In genomic region chr7:151028131-151028947, GRCh38 we compare ENCODE assay signal across 8 cellular contexts. TPM values are rescaled to one million over a fixed set of nuclear protein-coding genes. Genes with fewer than 3 reads are reported as not detected.
DNase-seq lines count a peak whose midpoint lies in the region; ATAC-seq and TF ChIP-seq lines count a peak whose summit lies in the region.

TSS of gene ABCB8 (plus strand) at chr7:151028450. CDS start at chr7:151028516, 66 bp downstream.

- H3K4me3 ChIP-seq in DOHH2 (ENCODE audit: low read length) = peak within 1 kb of the TSS; percentile 97
- peak within 1 kb of the TSS; percentile 62 to 94 (median 76) for H3K4me3 ChIP-seq in Peyer's patch
- peak within 1 kb of the TSS; percentile 81 to 85 for H3K4me3 ChIP-seq in esophagus (ENCODE audit: low read depth in 1 of 2, low read length in 2 of 2)
- H3K4me3 ChIP-seq in muscle layer of colon (ENCODE audit: low read depth in 1 of 2, low read length in 2 of 2) = peak within 1 kb of the TSS; percentile 95 to 96

- H3K27me3 ChIP-seq in DOHH2 (ENCODE audit: control insufficient read depth, low read length) (no peaks in the 10 kb centered on the region), Peyer's patch (no peaks in the 10 kb centered on the region), esophagus (ENCODE audit: control insufficient read depth in 1 of 2, insufficient read depth in 2 of 2, low read length in 2 of 2) (no peaks in the 10 kb centered on the region), muscle layer of colon (ENCODE audit: control insufficient read depth in 1 of 2, insufficient read depth in 2 of 2, low read length in 2 of 2) (no peaks in the 10 kb centered on the region)

- H3K9me3 ChIP-seq in DOHH2 (ENCODE audit: control insufficient read depth, insufficient read depth, low read length) (no peaks in the 10 kb centered on the region), KOPT-K1 (ENCODE audit: insufficient read depth, low read length, poor library complexity, severe bottlenecking) (no peaks in the 10 kb centered on the region), Peyer's patch (no peaks in the 10 kb centered on the region), esophagus (ENCODE audit: control insufficient read depth in 2 of 2, insufficient read depth in 1 of 2, low read depth in 1 of 2, low read length in 1 of 2) (no peaks in the 10 kb centered on the region), muscle layer of colon (ENCODE audit: low read length) (no peaks in the 10 kb centered on the region)

- H3K4me1 ChIP-seq in DOHH2 (ENCODE audit: control insufficient read depth, low read length) (peaks cover 21% of the 10 kb centered on the region), Peyer's patch (peaks cover 0 to 10% (median 3%) of the 10 kb centered on the region in 4 donors), esophagus (ENCODE audit: control insufficient read depth in 2 of 2, insufficient read depth in 2 of 2, low read length in 1 of 2) (peaks cover 0 to 2% of the 10 kb centered on the region in 2 donors), muscle layer of colon (ENCODE audit: insufficient read depth, low read length) (peaks cover 13% of the 10 kb centered on the region)

- peak within 1 kb of the TSS; percentile 84 for H3K4me2 ChIP-seq in DOHH2 (ENCODE audit: low read length)

- H3K9ac ChIP-seq in muscle layer of colon (ENCODE audit: low read length) = peak within 1 kb of the TSS; percentile 53

- TF ChIP-seq CTCF in DOHH2 (IDR thresholded peaks at IDR 0.05; ENCODE audit: low read depth, low read length, poor library complexity, severe bottlenecking) (peak; percentile 61), Peyer's patch (IDR thresholded peaks at IDR 0.05) (peak in 5 of 6 experiments; percentile 36 to 76 (median 66))

- WGBS in esophagus, 2 donors = 0 to 1% methylated on average over 52 to 53 of the region's 53 CpGs

- peak within 1 kb of the TSS; percentile 38 for H3K27ac ChIP-seq in DOHH2 (ENCODE audit: low read depth, low read length)
- peak within 1 kb of the TSS; percentile 64 for H3K27ac ChIP-seq in KOPT-K1 (ENCODE audit: low read depth, low read length, poor library complexity, severe bottlenecking)
- H3K27ac ChIP-seq in Peyer's patch = peak within 1 kb of the TSS; percentile 76 to 92 (median 85)
- H3K27ac ChIP-seq in esophagus (ENCODE audit: low read depth in 2 of 2, low read length in 1 of 2) = peak within 1 kb of the TSS; percentile 90 to 97
- peak within 1 kb of the TSS; percentile 97 for H3K27ac ChIP-seq in muscle layer of colon (ENCODE audit: low read depth, low read length)

- peak; percentile 97 for ATAC-seq in GM21786 (IDR thresholded peaks at IDR 0.05; ENCODE audit: unreplicated experiment)

- H3K9me2 ChIP-seq in DOHH2 (replicated peaks; ENCODE audit: control insufficient read depth, low read length) = no peaks in the 10 kb centered on the region

- peak; percentile 46 to 66 for TF ChIP-seq POLR2A in Peyer's patch (IDR thresholded peaks at IDR 0.05)

- no peaks in the 10 kb centered on the region for H3F3A ChIP-seq in DOHH2 (ENCODE audit: control insufficient read depth, insufficient read depth)

- DNase-seq in Peyer's patch = peak; percentile 97 to 100 (median 98)
- DNase-seq in activated T-cell treated with anti-CD3 and anti-CD28 coated beads, Interleukin-2, amount 50 U/mL, for 48 hours = peak; percentile 99
- peak; percentile 93 for DNase-seq in stimulated activated CD8-positive, alpha-beta memory T cell treated with anti-CD3 and anti-CD28 coated beads, Interleukin-7, amount 100 ng/mL, for 24 hours (ENCODE audit: low read depth)

- H4K20me1 ChIP-seq in DOHH2 (ENCODE audit: control insufficient read depth, insufficient read depth, low read depth, low read length) = no peaks in the 10 kb centered on the region

- H3K36me3 ChIP-seq in DOHH2 (ENCODE audit: control insufficient read depth, low read length) = peaks cover 6% of the 10 kb centered on the region
- H3K36me3 ChIP-seq in KOPT-K1 (ENCODE audit: insufficient read depth, low read length) = peaks cover 20% of the 10 kb centered on the region; the same call in 1 of the 2 replicates
- no peaks in the 10 kb centered on the region for H3K36me3 ChIP-seq in Peyer's patch
- H3K36me3 ChIP-seq in esophagus (ENCODE audit: control insufficient read depth in 2 of 2, insufficient read depth in 2 of 2, low read length in 1 of 2) = peaks cover 2 to 3% of the 10 kb centered on the region in 2 donors
- H3K36me3 ChIP-seq in muscle layer of colon (ENCODE audit: insufficient read depth, low read length) = peaks cover 6% of the 10 kb centered on the region

- peaks cover 18% of the 10 kb centered on the region for H3K79me2 ChIP-seq in DOHH2 (ENCODE audit: control insufficient read depth, low read length)

RNA-seq across cellular contexts. Expression of gene ABCB8, which starts in this region (rescaled TPM):
- total RNA-seq in Peyer's patch = 10 to 100 TPM; 23.1 to 79.7 (median 42.7) TPM
- 10 to 100 TPM; 24.0 to 27.6 TPM for polyA plus RNA-seq in esophagus

Comparison
In these comparisons a context has a peak if more than half of its experiments do, and no peak if none do; other contexts are left out.
1. Peak in every context shown above with its lines: DNase-seq, ATAC-seq, H3K4me3 ChIP-seq and H3K27ac ChIP-seq.
2. H3K27ac ChIP-seq: peak in every context shown above with its lines; median percentile 97 in muscle layer of colon; 94 in esophagus; 85 in Peyer's patch; 64 in KOPT-K1; 38 in DOHH2.